ENCODE assay signal across 23 cellular contexts in genomic region chr5:95424016-95424415, GRCh38. TPM values are rescaled to one million over a fixed set of nuclear protein-coding genes. Genes with fewer than 3 reads are reported as not detected.
A peak's percentile ranks its signal among the peaks of the same experiment; 100 is the strongest.
DNase-seq lines count a peak whose midpoint lies in the region; ATAC-seq and TF ChIP-seq lines count a peak whose summit lies in the region.
"Had no signal": no experiment of that assay in that cellular context is flagged by ENCODE, and none has a peak within 500 bp of the region (broad histone marks: within the 10 kb centered on the region; RNA-seq: fewer than 3 reads in every experiment).

No MANE protein-coding gene starts in this region.

- no peaks in the 10 kb centered on the region for H4K20me1 ChIP-seq in GM23338 (replicated peaks; ENCODE audit: insufficient read depth)

- no peaks in the 10 kb centered on the region for H3K79me2 ChIP-seq in GM23338 (replicated peaks; ENCODE audit: insufficient read depth)
- H3K79me2 ChIP-seq in parathyroid adenoma, result no peaks in the 10 kb centered on the region

- H3K4me1 ChIP-seq in GM23338 (ENCODE audit: insufficient read depth), result 0 out of 2 replicates have a peak, but pooled peaks cover 7% of the 10 kb centered on the region
- H3K4me1 ChIP-seq in parathyroid adenoma, result no peaks in the 10 kb centered on the region
- H3K4me1 ChIP-seq in CD4-positive, alpha-beta memory T cell (ENCODE audit: insufficient read depth, low read length), result no peaks in the 10 kb centered on the region
- H3K4me1 ChIP-seq: BE2C had no signal

- H3K4me2 ChIP-seq in GM23338 (no peak overlapping the region), parathyroid adenoma (ENCODE audit: low read length) (no peak overlapping the region)
- H3K4me2 ChIP-seq: KMS-11, SK-N-SH had no signal

- no peak overlapping the region for H3K4me3 ChIP-seq in GM23338
- H3K4me3 ChIP-seq in parathyroid adenoma (ENCODE audit: low read depth, low read length), result no peak overlapping the region
- H3K4me3 ChIP-seq in CD4-positive, alpha-beta memory T cell (ENCODE audit: low read length in 2 of 2), result no peak overlapping the region

- H2AFZ ChIP-seq in GM23338, result peak overlapping the region; percentile 77
- H2AFZ ChIP-seq in parathyroid adenoma, result peak overlapping the region; percentile 20

- no peaks in the 10 kb centered on the region for H3K36me3 Mint-ChIP-seq in GM23338 (ENCODE audit: low read depth)
- no peaks in the 10 kb centered on the region for H3K36me3 Mint-ChIP-seq in CD4-positive, alpha-beta memory T cell

- no peaks in the 10 kb centered on the region for H3F3A ChIP-seq in GM23338 (replicated peaks; ENCODE audit: low read depth)

- H3K27me3 ChIP-seq in GM23338 (ENCODE audit: insufficient read depth), result no peaks in the 10 kb centered on the region
- no peaks in the 10 kb centered on the region for H3K27me3 ChIP-seq in parathyroid adenoma (ENCODE audit: control insufficient read depth, insufficient read depth, low read length)
- H3K27me3 ChIP-seq in CD4-positive, alpha-beta memory T cell (ENCODE audit: insufficient read depth, low read length), result no peaks in the 10 kb centered on the region
- H3K27me3 ChIP-seq: BE2C had no signal

- peaks cover 9% of the 10 kb centered on the region; the same call in 1 of the 2 replicates for H3K9me2 ChIP-seq in GM23338 (ENCODE audit: insufficient read depth)
- H3K9me2 ChIP-seq: SK-N-SH had no signal

- H3K9me3 ChIP-seq in parathyroid adenoma (ENCODE audit: control insufficient read depth, low read length), result no peaks in the 10 kb centered on the region
- H3K9me3 ChIP-seq in CD4-positive, alpha-beta memory T cell (ENCODE audit: control insufficient read depth in 1 of 2, low read length in 2 of 2), result no peaks in the 10 kb centered on the region
- H3K9me3 ChIP-seq: BE2C, SK-N-SH had no signal

- ATAC-seq in GM18511 (IDR thresholded peaks at IDR 0.05; ENCODE audit: unreplicated experiment) (peak; percentile 50), GM23338 (no peak), HG03354 (IDR thresholded peaks at IDR 0.05; ENCODE audit: poor library complexity, severe bottlenecking, unreplicated experiment) (peak; percentile 54), HG02870 (IDR thresholded peaks at IDR 0.05; ENCODE audit: unreplicated experiment) (no peak)
- ATAC-seq: Panc1 had no signal

- H3K4me1 Mint-ChIP-seq in GM23338, result peaks cover 3% of the 10 kb centered on the region; the same call in 1 of the 3 replicates
- no peaks in the 10 kb centered on the region for H3K4me1 Mint-ChIP-seq in CD4-positive, alpha-beta memory T cell

- intact Hi-C loops in CD4-positive, alpha-beta memory T cell (cut with micrococcal nuclease), result no loop called here

- no peak overlapping the region for H3K9ac ChIP-seq in parathyroid adenoma
- H3K9ac ChIP-seq: KMS-11, SK-N-SH had no signal

- no peak for TF ChIP-seq CTCF in GM23338 (conservative IDR thresholded peaks at IDR 0.05; ENCODE audit: low read depth in 2 of 2)
- no peak for TF ChIP-seq CTCF in parathyroid adenoma (IDR thresholded peaks at IDR 0.05)

- H3K36me3 ChIP-seq in GM23338 (ENCODE audit: insufficient read depth), result no peaks in the 10 kb centered on the region
- no peaks in the 10 kb centered on the region for H3K36me3 ChIP-seq in parathyroid adenoma (ENCODE audit: control insufficient read depth, insufficient read depth, low read length)
- no peaks in the 10 kb centered on the region for H3K36me3 ChIP-seq in CD4-positive, alpha-beta memory T cell (ENCODE audit: insufficient read depth, low read length)
- H3K36me3 ChIP-seq: BE2C had no signal

- CTCF ChIA-PET in CD4-positive, alpha-beta memory T cell (lab: Charles Lee; ENCODE audit: partially characterized antibody), result no interaction called here

- H3K27me3 Mint-ChIP-seq in GM23338 (ENCODE audit: insufficient read depth, low read depth, poor library complexity), result no peaks in the 10 kb centered on the region
- H3K27me3 Mint-ChIP-seq in CD4-positive, alpha-beta memory T cell, result peaks cover 12 to 15% of the 10 kb centered on the region in 2 donors

- no peak for DNase-seq in GM23338 (ENCODE audit: low spot score)
- DNase-seq in stimulated activated CD4-positive, alpha-beta T cell treated with anti-CD3 and anti-CD28 coated beads, Interleukin-15, amount 100 ng/mL, for 24 hours, result no peak
- no peak for DNase-seq in CD4-positive, alpha-beta memory T cell
- DNase-seq: BE2C, EL, GF-D8, NCI-H1092 treated with DMSO at 0.1 percent for 48 hours, NCI-H1436 treated with DMSO at 0.1 percent for 48 hours, NCI-H2081, NCI-H2171, NCI-H524 treated with DMSO at 0.1 percent for 48 hours, NCI-H82, SIG-M5, SK-N-SH, T-helper 2 cell had no signal

- H3K27ac ChIP-seq in GM23338 (ENCODE audit: low read depth) (no peak overlapping the region; the same call in 1 of the 2 replicates), parathyroid adenoma (no peak overlapping the region)
- H3K27ac ChIP-seq in CD4-positive, alpha-beta memory T cell (ENCODE audit: low read depth, low read length), result no peak overlapping the region
- H3K27ac ChIP-seq: KMS-11 had no signal

- H3K9me3 Mint-ChIP-seq in GM23338, result no peaks in the 10 kb centered on the region
- H3K9me3 Mint-ChIP-seq in CD4-positive, alpha-beta memory T cell, result peaks cover 0 to 4% (median 0%) of the 10 kb centered on the region in 8 donors

- POLR2A ChIA-PET in CD4-positive, alpha-beta memory T cell (lab: Charles Lee; ENCODE audit: partially characterized antibody), result no interaction called here

- no peak overlapping the region for H3K27ac Mint-ChIP-seq in GM23338
- H3K27ac Mint-ChIP-seq in CD4-positive, alpha-beta memory T cell, result no peak overlapping the region

- no peak overlapping the region for H3K4me3 Mint-ChIP-seq in GM23338
- no peak overlapping the region for H3K4me3 Mint-ChIP-seq in CD4-positive, alpha-beta memory T cell

TF ChIP-seq in GM23338, 12 proteins besides CTCF, POLR2A, EP300 and RAD21 (continues in another document):
- TF ChIP-seq STAT1 (IDR thresholded peaks at IDR 0.05; ENCODE audit: unreplicated experiment) (no peak), ZNF331 (CRISPR knock-in tag; IDR thresholded peaks at IDR 0.05; ENCODE audit: low read depth) (no peak), POLR2AphosphoS5 (IDR thresholded peaks at IDR 0.05; ENCODE audit: low read depth) (no peak), REST (IDR thresholded peaks at IDR 0.05; ENCODE audit: unreplicated experiment) (no peak), EZH2 (IDR thresholded peaks at IDR 0.05; ENCODE audit: low read depth, unreplicated experiment) (no peak), ZNF114 (CRISPR knock-in tag; IDR thresholded peaks at IDR 0.05) (no peak)
- TF ChIP-seq, protein P1, sequence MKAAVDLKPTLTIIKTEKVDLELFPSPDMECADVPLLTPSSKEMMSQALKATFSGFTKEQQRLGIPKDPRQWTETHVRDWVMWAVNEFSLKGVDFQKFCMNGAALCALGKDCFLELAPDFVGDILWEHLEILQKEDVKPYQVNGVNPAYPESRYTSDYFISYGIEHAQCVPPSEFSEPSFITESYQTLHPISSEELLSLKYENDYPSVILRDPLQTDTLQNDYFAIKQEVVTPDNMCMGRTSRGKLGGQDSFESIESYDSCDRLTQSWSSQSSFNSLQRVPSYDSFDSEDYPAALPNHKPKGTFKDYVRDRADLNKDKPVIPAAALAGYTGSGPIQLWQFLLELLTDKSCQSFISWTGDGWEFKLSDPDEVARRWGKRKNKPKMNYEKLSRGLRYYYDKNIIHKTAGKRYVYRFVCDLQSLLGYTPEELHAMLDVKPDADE (IDR thresholded peaks at IDR 0.05), result no peak

RNA-seq across cellular contexts. Expression of gene FAM81B, which starts 32.9 kb away (rescaled TPM):
- not detected in 2 replicates for total RNA-seq in GM23338 (2014; rRNA removed; shearing (Covaris generic))
- polyA plus RNA-seq in GM23338 (2016; fragmentation: Nextera tagmentation; extraction: Ambion mirVana), result 0.40 TPM in 1 of 2 replicates, not detected in the other
- not detected for total RNA-seq in CD4-positive, alpha-beta memory T cell
- not detected for polyA plus RNA-seq in CD4-positive, alpha-beta memory T cell
- total RNA-seq: A673, HT1080 had no signal

Comparison
In these comparisons a context has a peak if more than half of its experiments do, and no peak if none do; other contexts are left out.
1. ATAC-seq: peak in GM18511 (single experiment) and HG03354 (single experiment); none in GM23338 (single experiment) and HG02870 (single experiment).